ENCODE assay signal across 25 cellular contexts in the genomic region with DNA sequence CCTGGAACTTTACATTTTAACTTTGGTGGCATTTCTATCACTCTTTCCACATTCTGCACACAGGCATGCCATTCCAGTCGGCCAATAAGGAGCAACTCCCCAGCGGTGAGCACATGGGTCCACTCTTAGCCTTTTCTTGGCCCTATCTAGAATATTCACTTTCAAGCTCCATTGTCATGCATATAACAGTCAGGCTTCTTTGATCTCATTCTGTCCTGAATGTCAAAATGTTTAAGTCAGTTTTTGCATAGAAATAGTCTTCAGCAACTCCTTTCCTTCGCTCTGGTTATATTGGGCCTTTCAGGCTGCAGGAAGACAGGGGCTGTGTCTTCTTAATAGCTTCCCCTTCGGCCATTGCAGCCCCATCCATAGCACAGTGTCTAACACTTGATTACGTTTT.
DNase-seq lines count a peak whose midpoint lies in the region; ATAC-seq, FAIRE-seq and TF ChIP-seq lines count a peak whose summit lies in the region.
"Had no signal": no experiment of that assay in that cellular context is flagged by ENCODE, and none has a peak within 500 bp of the region (broad histone marks: within the 10 kb centered on the region; RNA-seq: fewer than 3 reads in every experiment).

No MANE protein-coding gene starts in this region.

- no peaks in the 10 kb centered on the region for H3K4me1 Mint-ChIP-seq in activated naive CD8-positive, alpha-beta T cell treated with anti-CD3 and anti-CD28 coated beads, Interleukin-2, amount 10 ng/mL, durations not matched to agents 7 days and 5 days
- H3K4me1 Mint-ChIP-seq in activated naive CD8-positive, alpha-beta T cell treated with anti-CD3 and anti-CD28 coated beads for 36 hours: no peaks in the 10 kb centered on the region
- H3K4me1 Mint-ChIP-seq: T-helper 17 cell had no signal

- peaks cover 5% of the 10 kb centered on the region for H3K9me3 Mint-ChIP-seq in activated naive CD8-positive, alpha-beta T cell treated with anti-CD3 and anti-CD28 coated beads, Interleukin-2, amount 10 ng/mL, durations not matched to agents 7 days and 5 days
- peaks cover 4% of the 10 kb centered on the region for H3K9me3 Mint-ChIP-seq in activated naive CD8-positive, alpha-beta T cell treated with anti-CD3 and anti-CD28 coated beads for 36 hours
- H3K9me3 Mint-ChIP-seq: CD4-positive, alpha-beta T cell had no signal

- no peak for TF ChIP-seq CTCF in osteoblast (IDR thresholded peaks at IDR 0.05; ENCODE audit: extremely low read depth, low read depth, low read length)

- POLR2A ChIA-PET in activated naive CD8-positive, alpha-beta T cell treated with anti-CD3 and anti-CD28 coated beads, Interleukin-2, amount 10 ng/mL, durations not matched to agents 7 days and 5 days (lab: Charles Lee): no interaction called here

- H3K27ac ChIP-seq in osteoblast (ENCODE audit: low read depth, low read length): no peak overlapping the region
- H3K27ac ChIP-seq: BLaER1, GM23248, SJCRH30 had no signal

- H3K36me3 ChIP-seq in osteoblast (ENCODE audit: insufficient read depth, low read length): no peaks in the 10 kb centered on the region
- H3K36me3 ChIP-seq: BLaER1, SJCRH30 had no signal

- FAIRE-seq in H54 (lab: Jason Lieb, UNC) (peak; percentile 61), GM12892 (lab: Jason Lieb, UNC) (no peak)
- FAIRE-seq: A204.1, GM18507, K562 had no signal

- H3K27me3 ChIP-seq in osteoblast (ENCODE audit: insufficient read depth, low read length): no peaks in the 10 kb centered on the region
- H3K27me3 ChIP-seq: BLaER1, SJCRH30 had no signal

- ATAC-seq in activated naive CD8-positive, alpha-beta T cell treated with anti-CD3 and anti-CD28 coated beads, Interleukin-2, amount 10 ng/mL, durations not matched to agents 7 days and 5 days (ENCODE audit: low read depth): no peak
- ATAC-seq: K562, Right ventricle myocardium inferior, SK-N-SH treated with all-trans-retinoic acid at 6 μM for 48 hours, T-helper 17 cell had no signal

- H3K9me3 ChIP-seq in osteoblast (ENCODE audit: low read depth, low read length): no peaks in the 10 kb centered on the region
- H3K9me3 ChIP-seq: BLaER1, SJCRH30 had no signal

- no peaks in the 10 kb centered on the region for H3K36me3 Mint-ChIP-seq in activated naive CD8-positive, alpha-beta T cell treated with anti-CD3 and anti-CD28 coated beads, Interleukin-2, amount 10 ng/mL, durations not matched to agents 7 days and 5 days
- H3K36me3 Mint-ChIP-seq in activated naive CD8-positive, alpha-beta T cell treated with anti-CD3 and anti-CD28 coated beads for 36 hours: no peaks in the 10 kb centered on the region

- no peak overlapping the region for H3K4me3 Mint-ChIP-seq in activated naive CD8-positive, alpha-beta T cell treated with anti-CD3 and anti-CD28 coated beads, Interleukin-2, amount 10 ng/mL, durations not matched to agents 7 days and 5 days
- no peak overlapping the region for H3K4me3 Mint-ChIP-seq in activated naive CD8-positive, alpha-beta T cell treated with anti-CD3 and anti-CD28 coated beads for 36 hours
- H3K4me3 Mint-ChIP-seq: CD4-positive, alpha-beta T cell; T-helper 17 cell had no signal

- H2AFZ ChIP-seq in osteoblast (ENCODE audit: low read length): no peak overlapping the region
- H2AFZ ChIP-seq: GM23248 had no signal

- H3K4me1 ChIP-seq in osteoblast (ENCODE audit: insufficient read depth, low read length): no peaks in the 10 kb centered on the region
- H3K4me1 ChIP-seq: SJCRH30 had no signal

- peak overlapping the region; percentile 56 for H3K27ac Mint-ChIP-seq in activated naive CD8-positive, alpha-beta T cell treated with anti-CD3 and anti-CD28 coated beads, Interleukin-2, amount 10 ng/mL, durations not matched to agents 7 days and 5 days
- H3K27ac Mint-ChIP-seq in activated naive CD8-positive, alpha-beta T cell treated with anti-CD3 and anti-CD28 coated beads for 36 hours: no peak overlapping the region
- H3K27ac Mint-ChIP-seq: CD4-positive, alpha-beta T cell; T-helper 17 cell had no signal

- H3K4me2 ChIP-seq in osteoblast (ENCODE audit: insufficient read depth, low read length): no peak overlapping the region
- H3K4me2 ChIP-seq: BLaER1 had no signal

- no peaks in the 10 kb centered on the region for H4K20me1 ChIP-seq in osteoblast (ENCODE audit: insufficient read depth, low read length)
- H4K20me1 ChIP-seq: BLaER1 had no signal

- DNase-seq in activated naive CD8-positive, alpha-beta T cell treated with anti-CD3 and anti-CD28 coated beads, Interleukin-2, amount 10 ng/mL, durations not matched to agents 7 days and 5 days: no peak
- DNase-seq in activated naive CD8-positive, alpha-beta T cell treated with anti-CD3 and anti-CD28 coated beads for 36 hours: no peak
- DNase-seq in H54 (ENCODE audit: insufficient read length, low spot score) (no peak), OCI-M1 (lab: John Stamatoyannopoulos, UW) (peak; percentile 32), osteoblast (ENCODE audit: insufficient read length, low spot score, missing footprints) (peak; percentile 31), COR-L47 (lab: John Stamatoyannopoulos, UW) (no peak), NCI-H510A treated with DMSO at 0.1 percent for 48 hours (lab: John Stamatoyannopoulos, UW) (no peak), GM12892 (ENCODE audit: insufficient read length) (no peak)
- DNase-seq: CD4-positive, alpha-beta T cell; DMS79; GM23248; NCI-H1048; NCI-H1417; NCI-H1694; NCI-H2029 treated with DMSO at 0.1 percent for 48 hours; NCI-H446 treated with DMSO at 0.1 percent for 48 hours; NCI-H526 treated with DMSO at 0.1 percent for 48 hours; SJCRH30; T-helper 17 cell had no signal

- no peaks in the 10 kb centered on the region for H3K79me2 ChIP-seq in osteoblast (ENCODE audit: insufficient read depth, low read length)

- no peak overlapping the region for H3K4me3 ChIP-seq in osteoblast (ENCODE audit: insufficient read depth, low read length)
- H3K4me3 ChIP-seq: BLaER1, GM23248, K562, SJCRH30 had no signal

- H3K27me3 Mint-ChIP-seq in activated naive CD8-positive, alpha-beta T cell treated with anti-CD3 and anti-CD28 coated beads, Interleukin-2, amount 10 ng/mL, durations not matched to agents 7 days and 5 days: no peaks in the 10 kb centered on the region
- peaks cover 4% of the 10 kb centered on the region for H3K27me3 Mint-ChIP-seq in activated naive CD8-positive, alpha-beta T cell treated with anti-CD3 and anti-CD28 coated beads for 36 hours
- H3K27me3 Mint-ChIP-seq: CD4-positive, alpha-beta T cell; T-helper 17 cell had no signal

- TF ChIP-seq POLR2A in H54 (IDR thresholded peaks at IDR 0.05; ENCODE audit: low read depth, low read length) (no peak), GM12892 (IDR thresholded peaks at IDR 0.05; ENCODE audit: low read depth, low read length) (no peak)

Comparison
In these comparisons a context has a peak if more than half of its experiments do, and no peak if none do; other contexts are left out.
1. DNase-seq: peak in OCI-M1 (single experiment) and osteoblast (single experiment); none in activated naive CD8-positive, alpha-beta T cell treated with anti-CD3 and anti-CD28 coated beads, Interleukin-2, amount 10 ng/mL, durations not matched to agents 7 days and 5 days (single experiment), activated naive CD8-positive, alpha-beta T cell treated with anti-CD3 and anti-CD28 coated beads for 36 hours (single experiment), H54 (single experiment), COR-L47 (single experiment), NCI-H510A treated with DMSO at 0.1 percent for 48 hours (single experiment) and GM12892 (single experiment).